Comparison of ENCODE assay signal across 21 cellular contexts in genomic region chr5:73344835-73345234, GRCh38.
"Had no signal": no experiment of that assay in that cellular context is flagged by ENCODE, and none has a peak within 500 bp of the region (broad histone marks: within the 10 kb centered on the region; RNA-seq: fewer than 3 reads in every experiment).

No MANE protein-coding gene starts in this region.

- H3K4me1 ChIP-seq: heart right ventricle, testis, tibial nerve, upper lobe of right lung, vagina had no signal

- H3K36me3 ChIP-seq: heart right ventricle, neutrophil, tibial nerve, upper lobe of right lung, vagina had no signal

- H3K27ac Mint-ChIP-seq: dendritic cell treated with granulocyte-macrophage colony-stimulating factor and Interleukin-4, amounts not matched to agents 40 ng/mL and 50 ng/mL, for 4 days; effector memory CD8-positive, alpha-beta T cell; naive thymus-derived CD8-positive, alpha-beta T cell; stimulated activated naive B cell treated with anti-CD40 and anti-IgM and Interleukin-4, amounts not matched to agents 10 μg/mL and 1 μg/mL and 100 μg/mL, for 72 hours; stimulated activated naive CD8-positive, alpha-beta T cell treated with anti-CD3 and anti-CD28 coated beads, Interleukin-15, amount 100 ng/mL, for 72 hours had no signal

- H3K27ac ChIP-seq: epithelial cell of prostate, heart right ventricle, neutrophil, skin epidermis, testis, tibial nerve, upper lobe of right lung, vagina had no signal

- DNase-seq: effector memory CD8-positive, alpha-beta T cell; heart right ventricle; hypothalamus; kidney glomerular epithelial cell; mesendoderm; naive thymus-derived CD8-positive, alpha-beta T cell; posterior cingulate gyrus; stimulated activated CD4-positive, alpha-beta T cell treated with anti-CD3 and anti-CD28 coated beads, Interleukin-2, amount 100 ng/mL, for 24 hours; stimulated activated CD4-positive, alpha-beta T cell treated with anti-CD3 and anti-CD28 coated beads, Interleukin-4, amount 100 ng/mL, for 4 hours; stimulated activated naive B cell treated with anti-CD40 and anti-IgM and Interleukin-4, amounts not matched to agents 10 μg/mL and 1 μg/mL and 100 μg/mL, for 72 hours; stimulated activated naive CD8-positive, alpha-beta T cell treated with anti-CD3 and anti-CD28 coated beads, Interleukin-15, amount 100 ng/mL, for 72 hours; testis; upper lobe of right lung had no signal

- H3K36me3 Mint-ChIP-seq: stimulated activated naive B cell treated with anti-CD40 and anti-IgM and Interleukin-4, amounts not matched to agents 10 μg/mL and 1 μg/mL and 100 μg/mL, for 72 hours had no signal

- H3K4me1 Mint-ChIP-seq: naive thymus-derived CD8-positive, alpha-beta T cell; stimulated activated naive B cell treated with anti-CD40 and anti-IgM and Interleukin-4, amounts not matched to agents 10 μg/mL and 1 μg/mL and 100 μg/mL, for 72 hours; stimulated activated naive CD8-positive, alpha-beta T cell treated with anti-CD3 and anti-CD28 coated beads, Interleukin-15, amount 100 ng/mL, for 72 hours had no signal

- H3K4me3 ChIP-seq: heart right ventricle, skin epidermis, testis, tibial nerve, upper lobe of right lung, vagina had no signal

- H3K4me3 Mint-ChIP-seq: dendritic cell treated with granulocyte-macrophage colony-stimulating factor and Interleukin-4, amounts not matched to agents 40 ng/mL and 50 ng/mL, for 4 days; effector memory CD8-positive, alpha-beta T cell; naive thymus-derived CD8-positive, alpha-beta T cell; stimulated activated naive B cell treated with anti-CD40 and anti-IgM and Interleukin-4, amounts not matched to agents 10 μg/mL and 1 μg/mL and 100 μg/mL, for 72 hours; stimulated activated naive CD8-positive, alpha-beta T cell treated with anti-CD3 and anti-CD28 coated beads, Interleukin-15, amount 100 ng/mL, for 72 hours had no signal

- H3K27me3 ChIP-seq: testis, vagina had no signal

- FAIRE-seq: frontal cortex, islet of Langerhans had no signal

- H3K9me3 ChIP-seq: testis, upper lobe of right lung, vagina had no signal
